16 cellular contexts compared by ENCODE assay signal in the genomic region with DNA sequence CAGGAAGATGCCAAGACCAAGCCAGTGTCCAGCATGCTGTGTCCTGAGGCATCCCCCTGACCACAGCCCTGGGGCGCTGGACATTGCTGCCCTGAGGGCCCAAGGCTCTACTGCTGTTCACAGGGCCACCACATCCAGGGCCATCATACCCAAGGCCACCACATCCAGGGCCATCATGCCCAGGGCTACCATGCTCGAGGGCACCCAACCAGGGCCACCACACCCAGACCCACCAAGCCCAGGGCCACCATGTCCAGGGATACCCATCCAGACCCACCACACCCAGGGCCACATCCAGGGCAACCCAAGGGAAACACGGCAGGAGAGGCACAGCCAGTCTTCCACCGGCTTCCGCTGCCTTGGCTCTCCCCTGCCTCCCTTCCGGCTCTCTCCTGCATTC.
"Had no signal": no experiment of that assay in that cellular context is flagged by ENCODE, and none has a peak within 500 bp of the region (broad histone marks: within the 10 kb centered on the region; RNA-seq: fewer than 3 reads in every experiment).

No MANE protein-coding gene starts in this region.

- H3K27me3 ChIP-seq: colonic mucosa, testis, tibial nerve had no signal

- H3K4me3 ChIP-seq: cardiac muscle cell, colonic mucosa, smooth muscle cell, testis, tibial nerve had no signal

- H3K4me2 ChIP-seq: smooth muscle cell had no signal

- H3K27ac ChIP-seq: cardiac muscle cell, colonic mucosa, neutrophil, testis, tibial nerve had no signal

- H3K4me1 ChIP-seq: colonic mucosa, tibial nerve had no signal

- ATAC-seq: left ventricle myocardium superior; naive thymus-derived CD8-positive, alpha-beta T cell; right cardiac atrium; stimulated activated memory B cell treated with anti-CD40 and anti-IgM and Interleukin-4, amounts not matched to agents 10 μg/mL and 1 μg/mL and 100 μg/mL, for 72 hours had no signal

- H3K9me3 ChIP-seq: colonic mucosa, neutrophil, testis had no signal

- DNase-seq: cerebellar nuclear complex; colonic mucosa; dermis blood vessel endothelial cell; erythroblast; foreskin melanocyte; islet precursor cell; stimulated activated CD4-positive, alpha-beta T cell treated with anti-CD3 and anti-CD28 coated beads, Interleukin-4, amount 100 ng/mL, for 24 hours; testis had no signal

- H3K36me3 ChIP-seq: cardiac muscle cell, colonic mucosa, neutrophil, tibial nerve had no signal
